7 cellular contexts compared by ENCODE assay signal in genomic region chr17:82030470-82031302, GRCh38. TPM values are rescaled to one million over a fixed set of nuclear protein-coding genes. Genes with fewer than 3 reads are reported as not detected.
DNase-seq lines count a peak whose midpoint lies in the region; ATAC-seq and TF ChIP-seq lines count a peak whose summit lies in the region.

No MANE protein-coding gene starts in this region.

- H3K36me3 ChIP-seq in MM.1S (replicated peaks; ENCODE audit: insufficient read depth, low read length) (no peaks in the 10 kb centered on the region), adipocyte (ENCODE audit: control insufficient read depth, insufficient read depth, low read length, severe bottlenecking) (no peaks in the 10 kb centered on the region), heart right ventricle (peaks cover 0 to 17% (median 0%) of the 10 kb centered on the region in 9 donors), tibial nerve (peaks cover 0 to 34% (median 0%) of the 10 kb centered on the region in 3 donors)

- H3K9me3 ChIP-seq in MM.1S (replicated peaks; ENCODE audit: insufficient read depth, low read length) = no peaks in the 10 kb centered on the region
- no peaks in the 10 kb centered on the region for H3K9me3 ChIP-seq in adipocyte (ENCODE audit: control insufficient read depth, low read length)
- no peaks in the 10 kb centered on the region for H3K9me3 ChIP-seq in heart right ventricle
- H3K9me3 ChIP-seq in tibial nerve = no peaks in the 10 kb centered on the region

- peaks cover 12% of the 10 kb centered on the region; the same call in 1 of the 2 replicates for H3F3A ChIP-seq in MM.1S (ENCODE audit: insufficient read depth, low read length)

- H3K9ac ChIP-seq in MM.1S (ENCODE audit: low read length) (peak overlapping the region; percentile 23; the same call in 1 of the 2 replicates), adipocyte (ENCODE audit: low read length) (peak overlapping the region; percentile 78)

- peak overlapping the region; percentile 98 for H3K4me2 ChIP-seq in MM.1S (ENCODE audit: low read depth, low read length)

- H3K79me2 ChIP-seq in MM.1S (ENCODE audit: low read length) = no peaks in the 10 kb centered on the region

- intact Hi-C loops in heart right ventricle (cut with DNase I) (loop anchor here in 9 of 10 donors (1.0 to 10.0 kb wide), 8 partner anchors 72 to 294 kb away; no protein-coding TSS in a partner anchor), posterior cingulate gyrus (cut with DNase I) (loop anchor here (1.0 to 5.0 kb wide), 2 partner anchors 67 to 124 kb away; partner anchors contain the start of gene FASN)

- DNase-seq in MM.1S (peak; percentile 78), SW 1271 (lab: John Stamatoyannopoulos, UW) (peak; percentile 53 to 63), adipocyte (ENCODE audit: low read depth) (peak; percentile 92), heart right ventricle (peak; percentile 82 to 87), posterior cingulate gyrus (peak; percentile 80 to 98 (median 86)), tibial nerve (ENCODE audit: low spot score in 2 of 2) (peak; percentile 55 to 80)

- H3K4me1 ChIP-seq in MM.1S (ENCODE audit: low read length) (peaks cover 6% of the 10 kb centered on the region; the same call in 1 of the 2 replicates), adipocyte (ENCODE audit: control insufficient read depth, insufficient read depth, low read length) (peaks cover 7% of the 10 kb centered on the region), heart right ventricle (peaks cover 7 to 35% (median 25%) of the 10 kb centered on the region in 9 donors), tibial nerve (peaks cover 0 to 37% (median 17%) of the 10 kb centered on the region in 4 donors)

- H3K27ac ChIP-seq in MM.1S (ENCODE audit: low read length) = peak overlapping the region; percentile 25; the same call in 1 of the 2 replicates
- H3K27ac ChIP-seq in heart right ventricle = peak overlapping the region in 2 of 10 donors; percentile 8 to 26
- peak overlapping the region in 2 of 4 donors; percentile 35 to 59 for H3K27ac ChIP-seq in tibial nerve

- no peaks in the 10 kb centered on the region for H4K20me1 ChIP-seq in MM.1S (ENCODE audit: insufficient read depth, low read length)

- TF ChIP-seq EP300 in tibial nerve (IDR thresholded peaks at IDR 0.05) = peak in 1 of 2 donors; percentile 59

- H3K9me2 ChIP-seq in MM.1S (replicated peaks; ENCODE audit: insufficient read depth, low read length) = no peaks in the 10 kb centered on the region

- peak; percentile 43 for ATAC-seq in GM18505 (IDR thresholded peaks at IDR 0.05; ENCODE audit: unreplicated experiment)
- peak; percentile 74 to 92 (median 84) for ATAC-seq in heart right ventricle

- H3K27me3 ChIP-seq in MM.1S (replicated peaks; ENCODE audit: insufficient read depth, low read length) = no peaks in the 10 kb centered on the region
- H3K27me3 ChIP-seq in adipocyte (replicated peaks; ENCODE audit: control insufficient read depth, insufficient read depth, low read length) = no peaks in the 10 kb centered on the region
- peaks cover 0 to 10% (median 6%) of the 10 kb centered on the region in 7 donors for H3K27me3 ChIP-seq in heart right ventricle
- H3K27me3 ChIP-seq in tibial nerve = peaks cover 0 to 12% of the 10 kb centered on the region in 2 donors

- WGBS in heart right ventricle, 2 donors = 1% methylated on average over 92 to 94 of the region's 94 CpGs
- WGBS in tibial nerve, 2 donors = 2 to 3% methylated on average over 34 to 76 of the region's 94 CpGs

- peak; percentile 66 for TF ChIP-seq CTCF in MM.1S (IDR thresholded peaks at IDR 0.05; ENCODE audit: low read length)
- TF ChIP-seq CTCF in heart right ventricle (IDR thresholded peaks at IDR 0.05) = peak; percentile 83 to 98 (median 95)
- TF ChIP-seq CTCF in tibial nerve (IDR thresholded peaks at IDR 0.05) = peak; percentile 90 to 99 (median 93)

- H2AFZ ChIP-seq in MM.1S (ENCODE audit: low read length) = peak overlapping the region; percentile 53

- no peak for TF ChIP-seq POLR2A in GM18505 (IDR thresholded peaks at IDR 0.05; ENCODE audit: borderline replicate concordance, extremely low read depth, insufficient read depth, insufficient read length)
- TF ChIP-seq POLR2A in tibial nerve (IDR thresholded peaks at IDR 0.05) = no peak

- H3K4me3 ChIP-seq in MM.1S (ENCODE audit: low read length) (peak overlapping the region; percentile 71), adipocyte (ENCODE audit: low read length) (peak overlapping the region; percentile 75), heart right ventricle (peak overlapping the region; percentile 37 to 59 (median 52)), tibial nerve (peak overlapping the region; percentile 22 to 57 (median 46))

RNA-seq across cellular contexts. Expression of gene RAC3, which starts 0.8 kb away (rescaled TPM):
- 1 to 10 TPM in 6 of 10 donors, under 1 TPM in 4; 0.82 to 1.6 (median 1.1) TPM for total RNA-seq in heart right ventricle
- polyA plus RNA-seq in heart right ventricle = 1 to 10 TPM; 1.5 to 3.3 TPM
- total RNA-seq in tibial nerve = 10 to 100 TPM in 1 of 4 donors, 1 to 10 TPM in 3; 2.4 to 14.7 (median 5.4) TPM

RNA-seq across cellular contexts. Expression of gene DCXR, which starts 6.8 kb away (rescaled TPM):
- total RNA-seq in heart right ventricle (100 to 1,000 TPM; 155 to 258 (median 187) TPM), tibial nerve (100 to 1,000 TPM; 236 to 347 (median 269) TPM)
- 100 to 1,000 TPM; 283 to 387 TPM for polyA plus RNA-seq in heart right ventricle

RNA-seq across cellular contexts. Expression of gene LRRC45, which starts 7.6 kb away (rescaled TPM):
- total RNA-seq in heart right ventricle (10 to 100 TPM in 1 of 10 donors, 1 to 10 TPM in 9; 2.2 to 10.4 (median 3.1) TPM), tibial nerve (10 to 100 TPM; 13.1 to 25.8 (median 15.3) TPM)
- 1 to 10 TPM; 6.7 to 7.7 TPM for polyA plus RNA-seq in heart right ventricle

RNA-seq across cellular contexts. Expression of gene CENPX, which starts 8.0 kb away (rescaled TPM):
- 10 to 100 TPM; 15.8 to 37.4 (median 20.6) TPM for total RNA-seq in heart right ventricle
- polyA plus RNA-seq in heart right ventricle = 100 to 1,000 TPM in 1 of 2 donors, 10 to 100 TPM in 1; 48.6 to 132 TPM
- total RNA-seq in tibial nerve = 100 to 1,000 TPM in 1 of 4 donors, 10 to 100 TPM in 3; 69.9 to 143 (median 78.0) TPM

RNA-seq across cellular contexts. Expression of gene RFNG, which starts 20.9 kb away (rescaled TPM):
- total RNA-seq in heart right ventricle (10 to 100 TPM; 13.9 to 24.9 (median 18.9) TPM), tibial nerve (10 to 100 TPM; 43.5 to 70.2 (median 64.4) TPM)
- 10 to 100 TPM; 29.3 to 30.1 TPM for polyA plus RNA-seq in heart right ventricle
